In the genomic region with DNA sequence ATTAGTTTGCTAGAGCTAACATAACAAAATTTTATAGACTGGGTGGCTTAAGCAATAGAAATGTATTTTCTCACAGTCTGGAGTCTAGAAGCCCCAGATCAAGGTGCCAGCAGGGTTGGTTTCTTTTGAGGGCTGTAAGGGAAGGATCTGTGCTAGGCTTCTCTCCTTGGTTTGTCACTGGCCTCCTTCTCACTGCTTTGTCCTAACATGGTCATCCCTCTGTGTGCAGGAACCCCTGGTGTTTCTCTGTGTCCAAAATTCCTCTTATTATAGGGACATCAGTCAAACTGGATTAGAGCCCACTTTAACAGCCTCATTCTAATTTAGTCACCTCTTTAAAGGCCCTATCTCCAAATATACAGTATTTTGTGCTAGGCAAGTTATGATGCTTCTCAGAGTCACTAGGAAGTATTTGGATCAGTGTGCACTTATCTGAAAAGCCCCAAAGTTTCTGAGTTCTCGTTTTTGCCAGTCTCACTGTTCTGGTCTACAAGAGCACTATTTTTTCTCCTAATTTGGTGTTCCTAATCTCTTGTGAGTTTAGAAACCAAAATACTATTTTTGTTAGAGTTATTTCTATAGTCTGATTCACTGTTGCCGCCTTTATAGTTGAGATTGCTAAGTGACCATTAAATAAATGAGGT, we compare ENCODE assay signal across 26 cellular contexts. TPM values are rescaled to one million over a fixed set of nuclear protein-coding genes. Genes with fewer than 3 reads are reported as not detected.
DNase-seq lines count a peak whose midpoint lies in the region; ATAC-seq and TF ChIP-seq lines count a peak whose summit lies in the region.
"Had no signal": no experiment of that assay in that cellular context is flagged by ENCODE, and none has a peak within 500 bp of the region (broad histone marks: within the 10 kb centered on the region; RNA-seq: fewer than 3 reads in every experiment).

No MANE protein-coding gene starts in this region.

- H3F3A ChIP-seq in MM.1S (ENCODE audit: insufficient read depth, low read length): no peaks in the 10 kb centered on the region; the same call in 1 of the 2 replicates

- H3K27ac ChIP-seq in MM.1S (ENCODE audit: low read length) (peak overlapping the region; percentile 51; the same call in 1 of the 2 replicates), ascending aorta (peak overlapping the region; percentile 80 to 87), aorta (ENCODE audit: low read depth in 1 of 2, low read length in 2 of 2) (peak overlapping the region; percentile 50 to 97)
- H3K27ac ChIP-seq: BLaER1, hepatocyte, HL-60, suprapubic skin had no signal

- no peak for ATAC-seq in activated T-cell treated with anti-CD3 and anti-CD28 coated beads, Interleukin-2, amount 50 U/mL, for 72 hours (replicated peaks in 1 of 2)
- ATAC-seq in aorta (ENCODE audit: low FRiP score) (peak; percentile 73), GM18909 (IDR thresholded peaks at IDR 0.05; ENCODE audit: poor library complexity, unreplicated experiment) (no peak)
- ATAC-seq: activated CD4-positive, alpha-beta T cell treated with anti-CD3 and anti-CD28 coated beads for 36 hours; natural killer cell treated with Interleukin-12 subunit alpha and Interleukin-12 subunit beta and Interleukin-15 and Interleukin-18, amount 100 ng/mL, for 72 hours had no signal

- H3K27me3 ChIP-seq in MM.1S (replicated peaks; ENCODE audit: insufficient read depth, low read length) (no peaks in the 10 kb centered on the region), ascending aorta (no peaks in the 10 kb centered on the region), aorta (ENCODE audit: control insufficient read depth in 1 of 2, insufficient read depth in 2 of 2, low read length in 1 of 2) (no peaks in the 10 kb centered on the region)
- H3K27me3 ChIP-seq: BLaER1, hepatocyte, suprapubic skin had no signal

- H3K79me2 ChIP-seq in MM.1S (ENCODE audit: low read length): no peaks in the 10 kb centered on the region
- H3K79me2 ChIP-seq: hepatocyte had no signal

- H3K4me1 Mint-ChIP-seq in activated T-cell treated with anti-CD3 and anti-CD28 coated beads, Interleukin-2, amount 50 U/mL, for 72 hours (ENCODE audit: low read depth): no peaks in the 10 kb centered on the region

- no peaks in the 10 kb centered on the region for H4K20me1 ChIP-seq in MM.1S (ENCODE audit: insufficient read depth, low read length)
- H4K20me1 ChIP-seq: BLaER1 had no signal

- peaks cover 0 to 2% of the 10 kb centered on the region in 2 donors for H3K9me3 Mint-ChIP-seq in activated T-cell treated with anti-CD3 and anti-CD28 coated beads, Interleukin-2, amount 50 U/mL, for 72 hours
- H3K9me3 Mint-ChIP-seq: natural killer cell treated with Interleukin-12 subunit alpha and Interleukin-12 subunit beta and Interleukin-15 and Interleukin-18, amount 100 ng/mL, for 72 hours had no signal

- intact Hi-C loops in ascending aorta (cut with DNase I): loop anchor here (1.0 kb wide), 1 partner anchor 29 kb away; a partner anchor contains a TSS
- intact Hi-C loops in aorta (cut with DNase I): loop anchor here in 1 of 2 donors (2.0 kb wide), 1 partner anchor 30 kb away; a partner anchor contains a TSS

- H3K9me3 ChIP-seq in MM.1S (replicated peaks; ENCODE audit: insufficient read depth, low read length): no peaks in the 10 kb centered on the region
- H3K9me3 ChIP-seq in ascending aorta: no peaks in the 10 kb centered on the region
- no peaks in the 10 kb centered on the region for H3K9me3 ChIP-seq in aorta (ENCODE audit: control insufficient read depth, low read length)
- H3K9me3 ChIP-seq: BLaER1, suprapubic skin had no signal

- peak overlapping the region in 1 of 2 donors; percentile 12 for H3K4me3 Mint-ChIP-seq in activated T-cell treated with anti-CD3 and anti-CD28 coated beads, Interleukin-2, amount 50 U/mL, for 72 hours
- H3K4me3 Mint-ChIP-seq: activated CD4-positive, alpha-beta T cell treated with anti-CD3 and anti-CD28 coated beads for 36 hours; natural killer cell treated with Interleukin-12 subunit alpha and Interleukin-12 subunit beta and Interleukin-15 and Interleukin-18, amount 100 ng/mL, for 72 hours had no signal

- no peaks in the 10 kb centered on the region for H3K36me3 ChIP-seq in MM.1S (replicated peaks; ENCODE audit: insufficient read depth, low read length)
- no peaks in the 10 kb centered on the region for H3K36me3 ChIP-seq in ascending aorta
- no peaks in the 10 kb centered on the region for H3K36me3 ChIP-seq in aorta (ENCODE audit: control insufficient read depth in 1 of 2, insufficient read depth in 2 of 2, low read length in 1 of 2)

- H3K9me2 ChIP-seq in MM.1S (replicated peaks; ENCODE audit: insufficient read depth, low read length): no peaks in the 10 kb centered on the region

- H3K4me1 ChIP-seq in MM.1S (ENCODE audit: low read length) (peaks cover 7% of the 10 kb centered on the region; the same call in 1 of the 2 replicates), ascending aorta (peaks cover 4 to 16% of the 10 kb centered on the region in 2 donors), aorta (ENCODE audit: control insufficient read depth in 1 of 2, insufficient read depth in 2 of 2, low read length in 2 of 2) (peaks cover 1 to 7% of the 10 kb centered on the region in 2 donors)
- H3K4me1 ChIP-seq: BLaER1, suprapubic skin had no signal

- H3K27me3 Mint-ChIP-seq in activated T-cell treated with anti-CD3 and anti-CD28 coated beads, Interleukin-2, amount 50 U/mL, for 72 hours (ENCODE audit: low read depth): no peaks in the 10 kb centered on the region
- H3K27me3 Mint-ChIP-seq: activated CD4-positive, alpha-beta T cell treated with anti-CD3 and anti-CD28 coated beads for 36 hours; natural killer cell treated with Interleukin-12 subunit alpha and Interleukin-12 subunit beta and Interleukin-15 and Interleukin-18, amount 100 ng/mL, for 72 hours; progenitor cell of endocrine pancreas had no signal

- H3K9ac ChIP-seq in MM.1S (ENCODE audit: low read length): no peak overlapping the region
- H3K9ac ChIP-seq: BLaER1 had no signal

- no peak overlapping the region for H2AFZ ChIP-seq in MM.1S (ENCODE audit: low read length)
- H2AFZ ChIP-seq: hepatocyte had no signal

- no peak for DNase-seq in activated T-cell treated with anti-CD3 and anti-CD28 coated beads, Interleukin-2, amount 50 U/mL, for 72 hours
- DNase-seq in activated T-cell treated with anti-CD3 and anti-CD28 coated beads, Interleukin-2, amount 50 U/mL, for 48 hours: no peak
- DNase-seq in MM.1S (no peak), ascending aorta (ENCODE audit: low spot score in 2 of 2) (no peak), aorta (no peak), NK-92 (lab: John Stamatoyannopoulos, UW; ENCODE audit: unreplicated experiment) (no peak), NCI-H2107 treated with DMSO at 0.1 percent for 48 hours (lab: John Stamatoyannopoulos, UW; ENCODE audit: unreplicated experiment) (no peak)
- DNase-seq: 8988T; activated CD4-positive, alpha-beta T cell treated with anti-CD3 and anti-CD28 coated beads for 36 hours; activated naive CD4-positive, alpha-beta T cell; H7; IMR-90; mesendoderm; NCI-H1694 treated with DMSO at 0.1 percent for 48 hours; NCI-H446 treated with DMSO at 0.1 percent for 48 hours; SIG-M5; stimulated activated CD4-positive, alpha-beta T cell treated with anti-CD3 and anti-CD28 coated beads, Interleukin-4, amount 100 ng/mL, for 24 hours; T-helper 9 cell had no signal

- H3K4me2 ChIP-seq in MM.1S (ENCODE audit: low read depth, low read length): peak overlapping the region; percentile 2; the same call in 1 of the 2 replicates
- H3K4me2 ChIP-seq: BLaER1, hepatocyte had no signal

- 2 to 6% methylated on average over 2 of the region's 2 CpGs for WGBS in aorta, 2 donors

- peak overlapping the region; percentile 37 for H3K27ac Mint-ChIP-seq in activated T-cell treated with anti-CD3 and anti-CD28 coated beads, Interleukin-2, amount 50 U/mL, for 72 hours
- H3K27ac Mint-ChIP-seq: activated CD4-positive, alpha-beta T cell treated with anti-CD3 and anti-CD28 coated beads for 36 hours; natural killer cell treated with Interleukin-12 subunit alpha and Interleukin-12 subunit beta and Interleukin-15 and Interleukin-18, amount 100 ng/mL, for 72 hours; progenitor cell of endocrine pancreas had no signal

- TF ChIP-seq CTCF in MM.1S (IDR thresholded peaks at IDR 0.05; ENCODE audit: low read length): no peak
- no peak for TF ChIP-seq CTCF in ascending aorta (IDR thresholded peaks at IDR 0.05)

- H3K36me3 Mint-ChIP-seq in activated T-cell treated with anti-CD3 and anti-CD28 coated beads, Interleukin-2, amount 50 U/mL, for 72 hours (ENCODE audit: insufficient read depth in 2 of 2): peaks cover 7 to 11% of the 10 kb centered on the region in 2 donors

- H3K4me3 ChIP-seq in MM.1S (ENCODE audit: low read length) (no peak overlapping the region), ascending aorta (no peak overlapping the region), aorta (ENCODE audit: low read length in 2 of 2) (no peak overlapping the region)
- H3K4me3 ChIP-seq: BLaER1, hepatocyte, skin epidermis, suprapubic skin had no signal

RNA-seq across cellular contexts. Expression of a gene that starts 29.0 kb away (rescaled TPM):
- total RNA-seq in activated T-cell treated with anti-CD3 and anti-CD28 coated beads, Interleukin-2, amount 50 U/mL, for 72 hours: 10 to 100 TPM; 26.3 to 30.7 TPM
- 1.5 TPM for total RNA-seq in ascending aorta
- total RNA-seq in aorta: 10 to 100 TPM; 16.2 to 18.2 TPM
- 1 to 10 TPM; 2.3 to 3.5 TPM for polyA plus RNA-seq in aorta

RNA-seq across cellular contexts. Expression of a gene that starts 49.6 kb away (rescaled TPM):
- 10 to 100 TPM; 23.6 to 31.7 TPM for total RNA-seq in activated T-cell treated with anti-CD3 and anti-CD28 coated beads, Interleukin-2, amount 50 U/mL, for 72 hours
- total RNA-seq in ascending aorta (0.11 TPM), aorta (10 to 100 TPM in 1 of 2 donors, 1 to 10 TPM in 1; 6.2 to 10.6 TPM)
- 1 to 10 TPM; 4.6 to 7.4 TPM for polyA plus RNA-seq in aorta
